ENCODE assay signal across 8 cellular contexts in the genomic region with DNA sequence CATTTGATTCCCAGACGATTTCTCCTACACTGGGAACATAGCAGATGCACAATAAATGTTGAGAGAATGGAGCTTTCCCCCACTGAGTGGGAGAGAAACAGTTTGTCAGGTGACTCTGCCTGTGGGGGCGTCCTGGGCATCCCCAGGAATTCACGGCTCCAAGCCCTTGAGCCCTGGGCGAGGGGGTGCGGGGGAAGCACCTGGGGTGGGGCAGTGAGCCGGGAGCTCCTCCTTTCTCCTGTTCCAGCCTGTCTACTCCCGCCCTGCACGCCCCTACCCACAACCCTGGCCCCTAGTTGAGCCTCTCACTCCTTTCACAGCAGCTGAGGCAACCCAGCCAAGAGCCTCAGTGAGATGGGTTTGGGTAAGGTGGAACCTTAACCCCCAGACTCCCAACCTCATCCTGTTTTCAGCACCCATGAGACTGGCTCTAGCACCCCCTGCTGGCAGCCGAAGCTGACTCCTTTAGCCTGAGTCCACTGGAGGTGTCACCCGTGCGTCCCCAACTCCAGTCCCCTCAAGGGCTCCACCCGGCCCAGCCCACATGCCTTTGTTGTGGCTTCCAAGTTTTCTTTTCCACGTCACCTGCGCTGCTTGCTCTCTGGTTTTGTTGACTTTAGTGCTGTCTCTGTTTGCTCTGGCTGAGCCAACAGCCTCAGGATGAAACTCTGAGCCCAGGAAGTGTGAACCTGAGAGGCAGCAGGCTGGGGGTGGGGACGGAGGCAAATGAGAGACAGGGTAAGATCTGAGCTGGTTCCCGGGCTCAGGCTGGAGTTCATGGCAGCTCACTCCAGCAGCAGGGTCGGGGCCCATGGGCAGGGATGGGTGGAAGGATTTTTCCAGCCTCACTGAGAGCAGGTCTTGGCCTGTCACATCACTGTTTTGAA. TPM values are rescaled to one million over a fixed set of nuclear protein-coding genes. Genes with fewer than 3 reads are reported as not detected.
DNase-seq lines count a peak whose midpoint lies in the region; ATAC-seq and TF ChIP-seq lines count a peak whose summit lies in the region.

No MANE protein-coding gene starts in this region.

- POLR2A ChIA-PET in activated B cell treated with CpG ODN at 0.5 μM for 24 hours (lab: Charles Lee), result no interaction called here

- H3K36me3 Mint-ChIP-seq in activated B cell treated with CpG ODN at 0.5 μM for 24 hours (ENCODE audit: low read depth), result no peaks in the 10 kb centered on the region

- DNase-seq in BE2C, result peak; percentile 67
- peak; percentile 82 for DNase-seq in NB4 (ENCODE audit: low read depth)
- peak; percentile 22 for DNase-seq in activated B cell treated with CpG ODN at 0.5 μM for 24 hours
- peak; percentile 52 for DNase-seq in cardiac fibroblast (ENCODE audit: low read depth in 2 of 2)
- DNase-seq in kidney glomerular epithelial cell (lab: John Stamatoyannopoulos, UW), result peak; percentile 21
- peak; percentile 74 to 81 (median 77) for DNase-seq in stimulated activated CD4-positive, alpha-beta T cell treated with anti-CD3 and anti-CD28 coated beads, TNF-alpha, amount 100 ng/mL, for 1 hour (ENCODE audit: low read depth in 3 of 3, low spot score in 1 of 3)

- H3K27me3 ChIP-seq in BE2C, result no peaks in the 10 kb centered on the region

- H3K9me3 ChIP-seq in BE2C, result no peaks in the 10 kb centered on the region

- TF ChIP-seq CTCF in BE2C (IDR thresholded peaks at IDR 0.05; ENCODE audit: low read depth, low read length) (peak; percentile 73), NB4 (IDR thresholded peaks at IDR 0.05; ENCODE audit: low read depth, low read length) (peak; percentile 99), activated B cell treated with CpG ODN at 0.5 μM for 24 hours (IDR thresholded peaks at IDR 0.05) (no peak), cardiac fibroblast (IDR thresholded peaks at IDR 0.05; ENCODE audit: low read depth, low read length) (peak; percentile 85)

- CTCF ChIA-PET in activated B cell treated with CpG ODN at 0.5 μM for 24 hours (lab: Charles Lee), result interaction anchor here (0.7 to 1.8 kb wide), 2 partner anchors 32 to 40 kb away, joined by 3 to 4 read pairs; a partner anchor contains a TSS

- TF ChIP-seq POLR2A in NB4 (IDR thresholded peaks at IDR 0.05; ENCODE audit: extremely low read depth, insufficient read length), result no peak

- H3K9me3 Mint-ChIP-seq in activated B cell treated with CpG ODN at 0.5 μM for 24 hours, result no peaks in the 10 kb centered on the region

- no peaks in the 10 kb centered on the region for H3K36me3 ChIP-seq in BE2C

- peaks cover 19% of the 10 kb centered on the region for H3K27me3 Mint-ChIP-seq in activated B cell treated with CpG ODN at 0.5 μM for 24 hours

- H3K27ac Mint-ChIP-seq in activated B cell treated with CpG ODN at 0.5 μM for 24 hours, result no peak overlapping the region

- intact Hi-C loops in activated B cell treated with CpG ODN at 0.5 μM for 24 hours (cut with micrococcal nuclease), result loop anchor here (1.0 kb wide), 1 partner anchor 128 kb away; no protein-coding TSS in a partner anchor

- H3K4me3 ChIP-seq in BE2C (ENCODE audit: low read depth, low read length), result no peak overlapping the region
- H3K4me3 ChIP-seq in NB4 (ENCODE audit: low read depth, low read length), result no peak overlapping the region
- H3K4me3 ChIP-seq in cardiac fibroblast (replicated peaks in 1 of 2; ENCODE audit: low read depth in 2 of 2, low read length in 2 of 2), result no peak overlapping the region

- ATAC-seq in GM19372 (IDR thresholded peaks at IDR 0.05; ENCODE audit: low read depth, unreplicated experiment) (peak; percentile 74), activated B cell treated with CpG ODN at 0.5 μM for 24 hours (ENCODE audit: low read depth) (no peak), GM18520 (IDR thresholded peaks at IDR 0.05; ENCODE audit: unreplicated experiment) (no peak)

- H3K4me1 ChIP-seq in BE2C, result no peaks in the 10 kb centered on the region

- H3K4me3 Mint-ChIP-seq in activated B cell treated with CpG ODN at 0.5 μM for 24 hours, result no peak overlapping the region

- no peaks in the 10 kb centered on the region for H3K4me1 Mint-ChIP-seq in activated B cell treated with CpG ODN at 0.5 μM for 24 hours

RNA-seq across cellular contexts. Expression of a gene that starts 13.0 kb away (rescaled TPM):
- polyA plus RNA-seq in BE2C (2012; ENCODE audit: insufficient read depth, insufficient read length, low read depth), result not detected
- total RNA-seq in activated B cell treated with CpG ODN at 0.5 μM for 24 hours, result not detected in 2 replicates

RNA-seq across cellular contexts. Expression of a gene that starts 32.0 kb away (rescaled TPM):
- polyA plus RNA-seq in BE2C (2012; ENCODE audit: insufficient read depth, insufficient read length, low read depth), result 3.3 TPM
- total RNA-seq in activated B cell treated with CpG ODN at 0.5 μM for 24 hours, result 0.95 and 1.6 TPM in 2 replicates

RNA-seq across cellular contexts. Expression of a gene that starts 58.3 kb away (rescaled TPM):
- 58.9 TPM for polyA plus RNA-seq in BE2C (2012; ENCODE audit: insufficient read depth, insufficient read length, low read depth)
- total RNA-seq in activated B cell treated with CpG ODN at 0.5 μM for 24 hours, result 59.9 and 60.1 TPM in 2 replicates

Comparison
In these comparisons a context has a peak if more than half of its experiments do, and no peak if none do; other contexts are left out.
1. DNase-seq: peak in every context shown above with its lines; median percentile 82 in NB4; 77 in stimulated activated CD4-positive, alpha-beta T cell treated with anti-CD3 and anti-CD28 coated beads, TNF-alpha, amount 100 ng/mL, for 1 hour; 67 in BE2C; 52 in cardiac fibroblast; 22 in activated B cell treated with CpG ODN at 0.5 μM for 24 hours; 21 in kidney glomerular epithelial cell.